Comparison of ENCODE assay signal across 8 cellular contexts in genomic region chr1:185316163-185317033, GRCh38. TPM values are rescaled to one million over a fixed set of nuclear protein-coding genes. Genes with fewer than 3 reads are reported as not detected.
A peak's percentile ranks its signal among the peaks of the same experiment; 100 is the strongest.
DNase-seq lines count a peak whose midpoint lies in the region; ATAC-seq, FAIRE-seq and TF ChIP-seq lines count a peak whose summit lies in the region.

No MANE protein-coding gene starts in this region.

- intact Hi-C loops in kidney (cut with DNase I): no loop called here

- POLR2A ChIA-PET in AG04449 (lab: Yijun Ruan, JAX): interaction anchor here (0.9 to 2.4 kb wide), 6 partner anchors 9 to 354 kb away, joined by 3 to 15 read pairs (median 5); no protein-coding TSS in a partner anchor

- peak; percentile 29 for ATAC-seq in GM18861 (IDR thresholded peaks at IDR 0.05; ENCODE audit: unreplicated experiment)
- ATAC-seq in HG03097 (IDR thresholded peaks at IDR 0.05; ENCODE audit: low FRiP score, unreplicated experiment): peak; percentile 41

- peak overlapping the region; percentile 87 to 98 for H3K9ac ChIP-seq in kidney (ENCODE audit: low read length in 2 of 2)

- CTCF ChIA-PET in AG04449 (lab: Yijun Ruan, JAX): interaction anchor here (0.8 to 3.9 kb wide), 7 partner anchors 9 to 365 kb away, joined by 3 to 26 read pairs (median 4); no protein-coding TSS in a partner anchor

- peak overlapping the region; percentile 97 for H3K27ac ChIP-seq in kidney (ENCODE audit: low read depth in 2 of 2, low read length in 2 of 2)

- no peak for TF ChIP-seq CTCF in AG04449 (IDR thresholded peaks at IDR 0.05; ENCODE audit: insufficient read depth, low read length, missing control alignments)
- no peak for TF ChIP-seq CTCF in kidney (IDR thresholded peaks at IDR 0.05; ENCODE audit: borderline replicate concordance, extremely low read depth, insufficient read depth)

- peaks cover 6 to 10% of the 10 kb centered on the region in 2 donors for H3K4me1 ChIP-seq in kidney (ENCODE audit: control insufficient read depth in 1 of 2, insufficient read depth in 1 of 2, low read depth in 1 of 2, low read length in 2 of 2)

- H3K4me3 ChIP-seq in AG04449 (ENCODE audit: low read depth, low read length) (peak overlapping the region; percentile 90), kidney (ENCODE audit: low read length in 2 of 2) (peak overlapping the region; percentile 92 to 95)

- DNase-seq in AG04449 (ENCODE audit: low read depth, low spot score) (peak; percentile 56), NCI-H2196 (lab: John Stamatoyannopoulos, UW; ENCODE audit: unreplicated experiment) (peak; percentile 66), kidney (peak; percentile 97)
- peak; percentile 79 for DNase-seq in activated CD4-positive, CD25-positive, alpha-beta regulatory T cell treated with anti-CD3 and anti-CD28 coated beads, Interleukin-2, amount 50 U/mL, for 16 hours (ENCODE audit: low read depth, low spot score)
- peak; percentile 83 for DNase-seq in central memory CD4-positive, alpha-beta T cell
- DNase-seq in stimulated activated CD4-positive, alpha-beta T cell treated with anti-CD3 and anti-CD28 coated beads, Interleukin-12 subunit alpha, Interleukin-12 subunit beta, amount 100 ng/mL, for 48 hours (ENCODE audit: low read depth in 2 of 3, low spot score in 1 of 3): peak; percentile 80 to 90 (median 90)

- H3K36me3 ChIP-seq in kidney (ENCODE audit: control insufficient read depth in 1 of 2, insufficient read depth in 2 of 2, low read length in 2 of 2): peaks cover 0 to 4% of the 10 kb centered on the region in 2 donors

- H3K9me3 ChIP-seq in kidney (ENCODE audit: control insufficient read depth in 1 of 2, low read length in 2 of 2): no peaks in the 10 kb centered on the region

- no peak for FAIRE-seq in kidney (lab: Jason Lieb, UNC)

RNA-seq across cellular contexts. Expression of gene IVNS1ABP, which starts 0.6 kb away (rescaled TPM):
- 198 TPM for total RNA-seq in kidney
- 115 TPM for polyA plus RNA-seq in kidney (ENCODE audit: insufficient read depth, low read depth, low replicate concordance)

Comparison
In these comparisons a context has a peak if more than half of its experiments do, and no peak if none do; other contexts are left out.
1. Peak in every context shown above with its lines: DNase-seq, ATAC-seq, H3K4me3 ChIP-seq and H3K27ac ChIP-seq.